ENCODE assay signal across 8 cellular contexts in genomic region chr2:44245068-44245861, GRCh38. TPM values are rescaled to one million over a fixed set of nuclear protein-coding genes. Genes with fewer than 3 reads are reported as not detected.
DNase-seq lines count a peak whose midpoint lies in the region; ATAC-seq, FAIRE-seq and TF ChIP-seq lines count a peak whose summit lies in the region.
"Had no signal": no experiment of that assay in that cellular context is flagged by ENCODE, and none has a peak within 500 bp of the region (broad histone marks: within the 10 kb centered on the region; RNA-seq: fewer than 3 reads in every experiment).

No MANE protein-coding gene starts in this region.

- DNase-seq in M059J (ENCODE audit: low read depth): peak; percentile 64
- DNase-seq in RCC 7860 (ENCODE audit: low spot score): no peak
- peak; percentile 64 for DNase-seq in superior temporal gyrus (ENCODE audit: extremely low spot score)
- DNase-seq in frontal cortex (ENCODE audit: low spot score in 2 of 2): no peak
- DNase-seq in WERI-Rb-1: no peak
- DNase-seq: T-helper 2 cell had no signal

- no peaks in the 10 kb centered on the region for H3K9me3 ChIP-seq in WERI-Rb-1 (ENCODE audit: severe bottlenecking)

- no peaks in the 10 kb centered on the region for H3K36me3 ChIP-seq in WERI-Rb-1

- no peak for ATAC-seq in GM19035 (IDR thresholded peaks at IDR 0.05; ENCODE audit: unreplicated experiment)

- H3K27me3 ChIP-seq in layer of hippocampus (ENCODE audit: control insufficient read depth, insufficient read depth, low read length): no peaks in the 10 kb centered on the region
- H3K27me3 ChIP-seq in WERI-Rb-1 (ENCODE audit: insufficient read depth, low read depth, severe bottlenecking): no peaks in the 10 kb centered on the region

- no peak for TF ChIP-seq CTCF in WERI-Rb-1 (IDR thresholded peaks at IDR 0.05; ENCODE audit: low read depth, low read length)

- peak; percentile 7 for FAIRE-seq in RCC 7860 (lab: Jason Lieb, UNC)
- FAIRE-seq in frontal cortex (lab: Jason Lieb, UNC): no peak

- H3K4me3 ChIP-seq in WERI-Rb-1 (ENCODE audit: low read depth, low read length): no peak overlapping the region

- H3K27ac ChIP-seq in layer of hippocampus (ENCODE audit: low read depth, low read length) (peak overlapping the region; percentile 54), WERI-Rb-1 (no peak overlapping the region)

RNA-seq across cellular contexts. Expression of gene SLC3A1, which starts 30.0 kb away (rescaled TPM):
- total RNA-seq in M059J (2014; rRNA removed; shearing (Covaris generic)): not detected in 2 replicates
- under 0.01 TPM for total RNA-seq in frontal cortex

Comparison
In these comparisons a context has a peak if more than half of its experiments do, and no peak if none do; other contexts are left out.
1. DNase-seq: peak in M059J (single experiment) and superior temporal gyrus (single experiment); none in RCC 7860 (single experiment), frontal cortex (0 of 2) and WERI-Rb-1 (single experiment).